Comparison of ENCODE assay signal across 20 cellular contexts in the genomic region with DNA sequence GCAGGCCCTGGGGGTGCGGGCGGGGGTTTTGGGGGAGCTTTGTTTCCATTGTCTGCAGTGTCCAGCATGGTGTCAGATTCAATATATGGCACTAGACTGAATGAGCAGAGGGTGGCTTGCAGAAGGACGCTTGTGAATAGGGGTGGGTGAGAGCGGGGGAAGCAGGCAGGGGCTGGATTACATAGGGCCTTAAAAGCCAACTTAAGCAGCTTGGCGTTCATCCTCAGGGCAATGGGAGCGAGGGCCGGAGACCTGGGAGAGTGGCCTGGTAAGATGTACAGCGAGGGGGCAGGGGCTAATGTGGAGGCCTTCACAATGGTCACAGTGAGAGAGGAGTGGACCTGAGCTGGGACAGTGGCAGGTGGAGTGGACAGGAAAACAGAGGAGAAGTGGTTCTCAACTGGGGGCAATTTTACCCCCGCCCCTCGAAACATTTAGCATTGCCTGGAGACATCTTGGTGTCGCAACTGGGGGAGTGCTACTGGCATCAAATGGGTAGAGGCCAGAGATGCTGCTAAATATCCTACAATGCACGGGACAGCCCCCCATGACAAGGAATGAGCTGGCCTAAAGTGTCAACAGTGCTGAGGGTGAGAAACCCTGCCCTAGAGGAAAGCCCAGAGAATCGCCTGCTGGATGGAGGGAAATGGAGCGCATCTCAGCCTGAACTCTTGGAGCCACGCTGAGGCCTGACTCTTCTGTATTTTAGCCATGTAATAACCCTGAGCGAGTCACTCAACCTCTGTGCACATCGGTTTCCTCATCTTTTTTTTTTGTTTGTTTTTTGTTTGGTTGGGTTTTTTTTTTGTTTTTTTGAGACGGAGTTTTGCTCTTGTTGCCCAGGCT. TPM values are rescaled to one million over a fixed set of nuclear protein-coding genes. Genes with fewer than 3 reads are reported as not detected.
A peak's percentile ranks its signal among the peaks of the same experiment; 100 is the strongest.
DNase-seq lines count a peak whose midpoint lies in the region; ATAC-seq, FAIRE-seq and TF ChIP-seq lines count a peak whose summit lies in the region.
"Had no signal": no experiment of that assay in that cellular context is flagged by ENCODE, and none has a peak within 500 bp of the region (broad histone marks: within the 10 kb centered on the region; RNA-seq: fewer than 3 reads in every experiment).

No MANE protein-coding gene starts in this region.

- H3K27me3 ChIP-seq in MG63 (no peaks in the 10 kb centered on the region), astrocyte (ENCODE audit: insufficient read depth, low read length) (no peaks in the 10 kb centered on the region)
- H3K27me3 ChIP-seq: body of pancreas had no signal

- no peak overlapping the region for H2AFZ ChIP-seq in astrocyte (ENCODE audit: low read depth, low read length)

- peaks cover 3% of the 10 kb centered on the region for H3K27me3 Mint-ChIP-seq in T-helper 2 cell treated with Interferon-gamma antibody and Interleukin-4, amounts not matched to agents 5 μg/mL and 100 μg/mL, for 36 hours (ENCODE audit: low read depth)
- H3K27me3 Mint-ChIP-seq in astrocyte (ENCODE audit: low read depth, unreplicated experiment), result peaks cover 6% of the 10 kb centered on the region
- H3K27me3 Mint-ChIP-seq: T-cell had no signal

- H3K4me1 ChIP-seq in astrocyte (ENCODE audit: insufficient read depth, low read length), result peaks cover 17% of the 10 kb centered on the region

- no peak for DNase-seq in T-helper 2 cell treated with Interferon-gamma antibody and Interleukin-4, amounts not matched to agents 5 μg/mL and 100 μg/mL, for 36 hours (ENCODE audit: low spot score)
- DNase-seq in T-helper 2 cell (no peak), MG63 (peak; percentile 36), astrocyte (ENCODE audit: low read depth) (no peak)
- DNase-seq in stimulated activated effector memory CD8-positive, alpha-beta T cell treated with anti-CD3 and anti-CD28 coated beads, Interleukin-12 subunit alpha, Interleukin-12 subunit beta, amount 100 ng/mL, for 72 hours (ENCODE audit: low spot score in 2 of 2), result no peak
- DNase-seq: activated naive CD4-positive, alpha-beta T cell; body of pancreas; GF-D8; islet precursor cell; Kasumi-1; NCI-H187; NCI-H524 treated with DMSO at 0.1 percent for 48 hours; sigmoid colon; T-cell had no signal

- no peaks in the 10 kb centered on the region for H3K9me3 Mint-ChIP-seq in T-helper 2 cell treated with Interferon-gamma antibody and Interleukin-4, amounts not matched to agents 5 μg/mL and 100 μg/mL, for 36 hours
- peaks cover 3% of the 10 kb centered on the region for H3K9me3 Mint-ChIP-seq in astrocyte (ENCODE audit: unreplicated experiment)
- H3K9me3 Mint-ChIP-seq in stimulated activated effector memory CD8-positive, alpha-beta T cell treated with anti-CD3 and anti-CD28 coated beads, Interleukin-12 subunit alpha, Interleukin-12 subunit beta, amount 100 ng/mL, for 72 hours, result no peaks in the 10 kb centered on the region
- H3K9me3 Mint-ChIP-seq: T-cell had no signal

- no peaks in the 10 kb centered on the region for H3K79me2 ChIP-seq in astrocyte (ENCODE audit: insufficient read depth, low read length)

- no peak for ATAC-seq in stimulated activated effector memory CD8-positive, alpha-beta T cell treated with anti-CD3 and anti-CD28 coated beads, Interleukin-12 subunit alpha, Interleukin-12 subunit beta, amount 100 ng/mL, for 72 hours
- ATAC-seq in GM21717 (IDR thresholded peaks at IDR 0.05; ENCODE audit: unreplicated experiment) (no peak), HG03097 (IDR thresholded peaks at IDR 0.05; ENCODE audit: low FRiP score, unreplicated experiment) (no peak), GM18517 (IDR thresholded peaks at IDR 0.05; ENCODE audit: unreplicated experiment) (no peak)
- ATAC-seq: activated CD4-positive, CD25-positive, alpha-beta regulatory T cell treated with anti-CD3 and anti-CD28 coated beads, Interleukin-2, amount 50 U/mL, for 24 hours; body of pancreas; T-cell had no signal

- H3K4me2 ChIP-seq in astrocyte (ENCODE audit: low read length), result no peak overlapping the region

- H3K27ac ChIP-seq in astrocyte (ENCODE audit: low read depth, low read length), result no peak overlapping the region
- H3K27ac ChIP-seq: body of pancreas, HL-60, sigmoid colon, thoracic aorta had no signal

- peak overlapping the region; percentile 11 for H3K4me3 Mint-ChIP-seq in T-helper 2 cell treated with Interferon-gamma antibody and Interleukin-4, amounts not matched to agents 5 μg/mL and 100 μg/mL, for 36 hours
- H3K4me3 Mint-ChIP-seq in astrocyte (ENCODE audit: unreplicated experiment), result no peak overlapping the region
- peak overlapping the region; percentile 24 for H3K4me3 Mint-ChIP-seq in stimulated activated effector memory CD8-positive, alpha-beta T cell treated with anti-CD3 and anti-CD28 coated beads, Interleukin-12 subunit alpha, Interleukin-12 subunit beta, amount 100 ng/mL, for 72 hours

- no peak overlapping the region for H3K9ac ChIP-seq in astrocyte (ENCODE audit: low read length)

- no peaks in the 10 kb centered on the region for H3K36me3 ChIP-seq in MG63
- H3K36me3 ChIP-seq in astrocyte (ENCODE audit: insufficient read depth, low read length), result no peaks in the 10 kb centered on the region
- H3K36me3 ChIP-seq: sigmoid colon, thoracic aorta had no signal

- no peaks in the 10 kb centered on the region for H4K20me1 ChIP-seq in astrocyte (ENCODE audit: insufficient read depth, low read length)

- no peak overlapping the region for H3K27ac Mint-ChIP-seq in T-helper 2 cell treated with Interferon-gamma antibody and Interleukin-4, amounts not matched to agents 5 μg/mL and 100 μg/mL, for 36 hours
- peak overlapping the region; percentile 75 for H3K27ac Mint-ChIP-seq in astrocyte (ENCODE audit: unreplicated experiment)
- H3K27ac Mint-ChIP-seq in stimulated activated effector memory CD8-positive, alpha-beta T cell treated with anti-CD3 and anti-CD28 coated beads, Interleukin-12 subunit alpha, Interleukin-12 subunit beta, amount 100 ng/mL, for 72 hours, result peak overlapping the region; percentile 7
- H3K27ac Mint-ChIP-seq: T-cell had no signal

- H3K9me3 ChIP-seq in MG63 (no peaks in the 10 kb centered on the region), astrocyte (ENCODE audit: insufficient read depth, low read depth, low read length) (no peaks in the 10 kb centered on the region)
- H3K9me3 ChIP-seq: body of pancreas, sigmoid colon, thoracic aorta had no signal

- no peak for TF ChIP-seq CTCF in astrocyte (IDR thresholded peaks at IDR 0.05; ENCODE audit: insufficient read depth, low read depth, low read length)

- FAIRE-seq in astrocyte (lab: Jason Lieb, UNC), result no peak

- H3K4me1 Mint-ChIP-seq in T-helper 2 cell treated with Interferon-gamma antibody and Interleukin-4, amounts not matched to agents 5 μg/mL and 100 μg/mL, for 36 hours (ENCODE audit: low read depth), result peaks cover 16% of the 10 kb centered on the region
- peaks cover 13% of the 10 kb centered on the region for H3K4me1 Mint-ChIP-seq in astrocyte (ENCODE audit: low read depth, unreplicated experiment)
- H3K4me1 Mint-ChIP-seq in stimulated activated effector memory CD8-positive, alpha-beta T cell treated with anti-CD3 and anti-CD28 coated beads, Interleukin-12 subunit alpha, Interleukin-12 subunit beta, amount 100 ng/mL, for 72 hours, result peaks cover 48% of the 10 kb centered on the region

- H3K36me3 Mint-ChIP-seq in T-helper 2 cell treated with Interferon-gamma antibody and Interleukin-4, amounts not matched to agents 5 μg/mL and 100 μg/mL, for 36 hours (ENCODE audit: low read depth), result no peaks in the 10 kb centered on the region
- peaks cover 3% of the 10 kb centered on the region for H3K36me3 Mint-ChIP-seq in astrocyte (ENCODE audit: low read depth, unreplicated experiment)
- H3K36me3 Mint-ChIP-seq in stimulated activated effector memory CD8-positive, alpha-beta T cell treated with anti-CD3 and anti-CD28 coated beads, Interleukin-12 subunit alpha, Interleukin-12 subunit beta, amount 100 ng/mL, for 72 hours, result no peaks in the 10 kb centered on the region
- H3K36me3 Mint-ChIP-seq: T-cell had no signal

- H3K4me3 ChIP-seq in MG63 (no peak overlapping the region), astrocyte (ENCODE audit: insufficient read depth, low read depth, low read length) (no peak overlapping the region)
- H3K4me3 ChIP-seq: body of pancreas, sigmoid colon, thoracic aorta had no signal

RNA-seq across cellular contexts. Expression of gene BAK1, which starts 15.1 kb away (rescaled TPM):
- 11.7 and 21.8 TPM in 2 replicates for total RNA-seq in MG63 (2014; rRNA removed; shearing (Covaris generic); ENCODE audit: low replicate concordance)
- total RNA-seq in astrocyte, result 49.4 and 54.8 TPM in 2 replicates

RNA-seq across cellular contexts. Expression of gene ITPR3, which starts 25.9 kb away (rescaled TPM):
- 7.1 and 14.5 TPM in 2 replicates for total RNA-seq in MG63 (2014; rRNA removed; shearing (Covaris generic); ENCODE audit: low replicate concordance)
- total RNA-seq in astrocyte, result 17.7 and 21.3 TPM in 2 replicates
